In genomic region chrX:153492543-153492942, GRCh38 we compare ENCODE assay signal across 23 cellular contexts. TPM values are rescaled to one million over a fixed set of nuclear protein-coding genes. Genes with fewer than 3 reads are reported as not detected.
"Had no signal": no experiment of that assay in that cellular context is flagged by ENCODE, and none has a peak within 500 bp of the region (broad histone marks: within the 10 kb centered on the region; RNA-seq: fewer than 3 reads in every experiment).

No MANE protein-coding gene starts in this region.

- H3K4me3 ChIP-seq: colonic mucosa, esophagus squamous epithelium, ovary, right atrium auricular region, suprapubic skin, tibial artery, upper lobe of left lung, uterus had no signal

- ATAC-seq: foreskin keratinocyte; left colon; naive thymus-derived CD4-positive, alpha-beta T cell had no signal

- H3K4me1 ChIP-seq: colonic mucosa, foreskin keratinocyte had no signal

- H3K27ac ChIP-seq: colonic mucosa, esophagus squamous epithelium, foreskin keratinocyte, ovary, right atrium auricular region, suprapubic skin had no signal

- H3K27me3 ChIP-seq: colonic mucosa, ovary, right atrium auricular region, suprapubic skin, tibial artery, upper lobe of left lung, uterus had no signal

- H3K9me3 ChIP-seq: colonic mucosa, esophagus squamous epithelium, ovary, right atrium auricular region, suprapubic skin, tibial artery, upper lobe of left lung, uterus had no signal

- DNase-seq: colonic mucosa; esophagus squamous epithelium; foreskin keratinocyte; head of caudate nucleus; hippocampal formation; left colon; naive thymus-derived CD4-positive, alpha-beta T cell; ovary; stimulated activated CD4-positive, alpha-beta T cell treated with anti-CD3 and anti-CD28 coated beads, Interleukin-12 subunit alpha, Interleukin-12 subunit beta, amount 100 ng/mL, for 4 hours; stimulated activated naive CD4-positive, alpha-beta T cell treated with Interleukin-2 at 50 U/mL for 16 hours; tibial artery; uterus had no signal

- H3K36me3 ChIP-seq: colonic mucosa, esophagus squamous epithelium, ovary, right atrium auricular region, suprapubic skin, tibial artery, upper lobe of left lung, uterus had no signal

- H3K4me3 Mint-ChIP-seq: naive thymus-derived CD4-positive, alpha-beta T cell had no signal

- H3K27ac Mint-ChIP-seq: naive thymus-derived CD4-positive, alpha-beta T cell had no signal

- H3K36me3 Mint-ChIP-seq: naive thymus-derived CD4-positive, alpha-beta T cell had no signal

RNA-seq across cellular contexts. Expression of gene BGN, which starts 2.2 kb away (rescaled TPM):
- total RNA-seq: mononuclear cell; naive thymus-derived CD4-positive, alpha-beta T cell had no signal
- polyA plus RNA-seq: naive thymus-derived CD4-positive, alpha-beta T cell; neural cell had no signal

RNA-seq across cellular contexts. Expression of gene ATP2B3, which starts 24.9 kb away (rescaled TPM):
- total RNA-seq: dermis blood vessel endothelial cell; epithelial cell of proximal tubule; esophagus squamous epithelium; foreskin keratinocyte; kidney epithelial cell; liver; lung microvascular endothelial cell; mesenteric fat pad; mononuclear cell; naive thymus-derived CD4-positive, alpha-beta T cell; right atrium auricular region; suprapubic skin had no signal
- polyA plus RNA-seq: foreskin keratinocyte; liver; naive thymus-derived CD4-positive, alpha-beta T cell had no signal

RNA-seq across cellular contexts. Expression of gene TREX2, which starts 46.7 kb away (rescaled TPM):
- total RNA-seq: epithelial cell of proximal tubule had no signal
- polyA plus RNA-seq: neural cell had no signal
